In genomic region chr14:89185919-89186849, GRCh38 we compare ENCODE assay signal across 9 cellular contexts.
DNase-seq lines count a peak whose midpoint lies in the region; ATAC-seq and TF ChIP-seq lines count a peak whose summit lies in the region.
"Had no signal": no experiment of that assay in that cellular context is flagged by ENCODE, and none has a peak within 500 bp of the region (broad histone marks: within the 10 kb centered on the region; RNA-seq: fewer than 3 reads in every experiment).

No MANE protein-coding gene starts in this region.

- H3K4me3 ChIP-seq in BLaER1 treated with 17β-estradiol and CSF1 and Interleukin-3, amounts not matched to agents 10 nM and 100 nM, result peak overlapping the region in 3 of 10 experiments; percentile 35 to 52 (median 37); a peak in 6 of 20 replicates
- H3K4me3 ChIP-seq in mucosa of descending colon, result no peak overlapping the region
- H3K4me3 ChIP-seq: GM12878 had no signal

- H3K9me3 Mint-ChIP-seq in IgD-negative memory B cell, result no peaks in the 10 kb centered on the region
- H3K9me3 Mint-ChIP-seq in activated T-cell treated with anti-CD3 and anti-CD28 coated beads, Interleukin-2, amount 50 U/mL, for 72 hours, result no peaks in the 10 kb centered on the region

- H3K27me3 Mint-ChIP-seq in IgD-negative memory B cell, result no peaks in the 10 kb centered on the region
- H3K27me3 Mint-ChIP-seq in activated T-cell treated with anti-CD3 and anti-CD28 coated beads, Interleukin-2, amount 50 U/mL, for 72 hours (ENCODE audit: low read depth), result no peaks in the 10 kb centered on the region

- H3K36me3 ChIP-seq in BLaER1 treated with 17β-estradiol and CSF1 and Interleukin-3, amounts not matched to agents 10 nM and 100 nM, result peaks cover 38 to 75% (median 47%) of the 10 kb centered on the region in 11 experiments
- no peaks in the 10 kb centered on the region for H3K36me3 ChIP-seq in mucosa of descending colon (ENCODE audit: low read depth)

- 0 out of 22 replicates have a peak, but pooled peaks cover 0 to 8% (median 0%) of the 10 kb centered on the region in 11 experiments for H3K9me3 ChIP-seq in BLaER1 treated with 17β-estradiol and CSF1 and Interleukin-3, amounts not matched to agents 10 nM and 100 nM (replicated peaks in 1 of 11)
- H3K9me3 ChIP-seq in mucosa of descending colon, result no peaks in the 10 kb centered on the region

- peaks cover 4% of the 10 kb centered on the region for H3K36me3 Mint-ChIP-seq in IgD-negative memory B cell
- peaks cover 0 to 15% of the 10 kb centered on the region in 2 donors for H3K36me3 Mint-ChIP-seq in activated T-cell treated with anti-CD3 and anti-CD28 coated beads, Interleukin-2, amount 50 U/mL, for 72 hours (ENCODE audit: insufficient read depth in 2 of 2)

- H3K4me3 Mint-ChIP-seq in IgD-negative memory B cell, result peak overlapping the region; percentile 21 to 90 (median 62)
- no peak overlapping the region for H3K4me3 Mint-ChIP-seq in activated T-cell treated with anti-CD3 and anti-CD28 coated beads, Interleukin-2, amount 50 U/mL, for 72 hours

- peak overlapping the region; percentile 66 to 92 (median 91) for H3K27ac Mint-ChIP-seq in IgD-negative memory B cell
- no peak overlapping the region for H3K27ac Mint-ChIP-seq in activated T-cell treated with anti-CD3 and anti-CD28 coated beads, Interleukin-2, amount 50 U/mL, for 72 hours

- peaks cover 33 to 60% (median 53%) of the 10 kb centered on the region in 10 experiments for H3K4me1 ChIP-seq in BLaER1 treated with 17β-estradiol and CSF1 and Interleukin-3, amounts not matched to agents 10 nM and 100 nM
- no peaks in the 10 kb centered on the region for H3K4me1 ChIP-seq in mucosa of descending colon (ENCODE audit: low read depth)

- H3K4me2 ChIP-seq in BLaER1 treated with 17β-estradiol and CSF1 and Interleukin-3, amounts not matched to agents 10 nM and 100 nM, result peak overlapping the region; percentile 52 to 97 (median 87)

- H4K20me1 ChIP-seq in BLaER1 treated with 17β-estradiol and CSF1 and Interleukin-3, amounts not matched to agents 10 nM and 100 nM, result peaks cover 0 to 55% (median 5%) of the 10 kb centered on the region in 11 experiments; a peak in 6 of 22 replicates

- peak overlapping the region in 8 of 11 experiments; percentile 45 to 73 (median 60); a peak in 15 of 22 replicates for H3K27ac ChIP-seq in BLaER1 treated with 17β-estradiol and CSF1 and Interleukin-3, amounts not matched to agents 10 nM and 100 nM

- intact Hi-C loops in mucosa of descending colon (cut with DNase I, micrococcal nuclease), result no loop called here

- H3K9ac ChIP-seq in BLaER1 treated with 17β-estradiol and CSF1 and Interleukin-3, amounts not matched to agents 10 nM and 100 nM, result peak overlapping the region in 6 of 11 experiments; percentile 6 to 61 (median 44); a peak in 9 of 22 replicates

- peak; percentile 52 for ATAC-seq in mucosa of descending colon
- no peak for ATAC-seq in GM18873 (IDR thresholded peaks at IDR 0.05; ENCODE audit: low FRiP score, unreplicated experiment)
- ATAC-seq in activated T-cell treated with anti-CD3 and anti-CD28 coated beads, Interleukin-2, amount 50 U/mL, for 72 hours (replicated peaks in 1 of 2), result no peak
- no peak for ATAC-seq in HG03039 (IDR thresholded peaks at IDR 0.05; ENCODE audit: unreplicated experiment)

- peaks cover 21 to 28% (median 25%) of the 10 kb centered on the region in 3 donors for H3K4me1 Mint-ChIP-seq in IgD-negative memory B cell
- peaks cover 8% of the 10 kb centered on the region for H3K4me1 Mint-ChIP-seq in activated T-cell treated with anti-CD3 and anti-CD28 coated beads, Interleukin-2, amount 50 U/mL, for 72 hours (ENCODE audit: low read depth)

- no peak for TF ChIP-seq CTCF in mucosa of descending colon (IDR thresholded peaks at IDR 0.05)

- DNase-seq in cerebellar cortex (ENCODE audit: low spot score) (peak; percentile 99), mucosa of descending colon (no peak), NOMO-1 treated with dmso at 0.1 percent for 144 hours (lab: John Stamatoyannopoulos, UW; ENCODE audit: unreplicated experiment) (no peak)
- DNase-seq in activated T-cell treated with anti-CD3 and anti-CD28 coated beads, Interleukin-2, amount 50 U/mL, for 72 hours, result no peak

- no peaks in the 10 kb centered on the region for H3K27me3 ChIP-seq in BLaER1 treated with 17β-estradiol and CSF1 and Interleukin-3, amounts not matched to agents 10 nM and 100 nM

Comparison
In these comparisons a context has a peak if more than half of its experiments do, and no peak if none do; other contexts are left out.
1. H3K4me3 Mint-ChIP-seq: peak in IgD-negative memory B cell (4 of 4); none in activated T-cell treated with anti-CD3 and anti-CD28 coated beads, Interleukin-2, amount 50 U/mL, for 72 hours (0 of 2).